ENCODE assay signal across 8 cellular contexts in genomic region chr20:2102585-2103453, GRCh38. TPM values are rescaled to one million over a fixed set of nuclear protein-coding genes. Genes with fewer than 3 reads are reported as not detected.
A peak's percentile ranks its signal among the peaks of the same experiment; 100 is the strongest.
DNase-seq lines count a peak whose midpoint lies in the region; ATAC-seq, FAIRE-seq and TF ChIP-seq lines count a peak whose summit lies in the region.

No MANE protein-coding gene starts in this region.

- H3K27ac ChIP-seq in HepG2 (ENCODE audit: extremely low read length, insufficient read depth, low read length): peak overlapping the region; percentile 100

- H3K36me3 ChIP-seq in HepG2 (replicated peaks in 1 of 2; ENCODE audit: control insufficient read depth in 1 of 2, insufficient read depth in 2 of 2, low read length in 2 of 2): peaks cover 20 to 28% of the 10 kb centered on the region in 2 experiments

- in situ Hi-C loops in GM18951 (cut with MboI; ENCODE audit: low sequenced_read_pairs, unreplicated experiment) (no loop called here), HepG2 (cut with HindIII; ENCODE audit: extremely low pct_ligation_motif_present, low pct_unique_long_range_greater_than_20kb) (no loop called here)

- H3K9me3 ChIP-seq in HepG2 (ENCODE audit: low read length): no peaks in the 10 kb centered on the region

- no peaks in the 10 kb centered on the region; a peak in 1 of 5 replicates for H3K27me3 ChIP-seq in HepG2 (ENCODE audit: control insufficient read depth in 1 of 2, insufficient read depth in 2 of 2, low read length in 2 of 2)

- H3K4me3 Mint-ChIP-seq in activated CD4-positive, alpha-beta T cell treated with anti-CD3 and anti-CD28 coated beads, Interleukin-2, amount 10 ng/mL, durations not matched to agents 24 days and 14 days: peak overlapping the region; percentile 97

- peaks cover 36% of the 10 kb centered on the region for H4K20me1 ChIP-seq in HepG2 (ENCODE audit: insufficient read depth, low read length)

- DNase-seq in AG10803 (ENCODE audit: low read depth) (peak; percentile 82), NCI-H446 (lab: John Stamatoyannopoulos, UW) (peak; percentile 92), cortex of kidney (lab: John Stamatoyannopoulos, UW) (peak; percentile 55), HepG2 (ENCODE audit: low spot score) (peak; percentile 87)
- DNase-seq in activated CD4-positive, alpha-beta T cell treated with anti-CD3 and anti-CD28 coated beads, Interleukin-2, amount 10 ng/mL, durations not matched to agents 24 days and 14 days: peak; percentile 95
- peak; percentile 70 to 75 for DNase-seq in stimulated activated CD4-positive, alpha-beta T cell treated with anti-CD3 and anti-CD28 coated beads, Interleukin-2, amount 100 ng/mL, for 48 hours

- no peak for TF ChIP-seq CTCF in AG10803 (conservative IDR thresholded peaks at IDR 0.05; ENCODE audit: low read length)
- peak; percentile 32; the same call in 1 of the 2 replicates for TF ChIP-seq CTCF in HepG2 (CRISPR knock-in tag; IDR thresholded peaks at IDR 0.05)

- no TSS peak for BruUV-seq in HepG2 (replicated peaks; lab: Mats Ljungman, UMichigan)

- under 1% methylated on average over 51 of the region's 95 CpGs for WGBS in HepG2 (ENCODE audit: low lambda C conversion rate)

- peaks cover 49% of the 10 kb centered on the region for H3K79me2 ChIP-seq in HepG2 (ENCODE audit: insufficient read depth, low read length)

- TF ChIP-seq POLR2A in GM18951 (IDR thresholded peaks at IDR 0.05; ENCODE audit: extremely low read depth, insufficient read depth, insufficient read length) (peak; percentile 67), HepG2 (IDR thresholded peaks at IDR 0.05; ENCODE audit: insufficient read depth in 1 of 2, low read depth in 2 of 2, low read length in 2 of 2) (peak; percentile 84 to 90)

- CTCF ChIA-PET in HepG2 (lab: Yijun Ruan, JAX; ENCODE audit: low intra/inter-chr PET ratio, low total read pairs): no interaction called here

- H3K4me3 ChIP-seq in AG10803 (ENCODE audit: low read length) (peak overlapping the region; percentile 97), HepG2 (replicated peaks in 1 of 3; ENCODE audit: insufficient read depth in 1 of 3, low read depth in 2 of 3, low read length in 3 of 3) (peak overlapping the region; percentile 71 to 96 (median 74))

- H3K9me3 Mint-ChIP-seq in activated CD4-positive, alpha-beta T cell treated with anti-CD3 and anti-CD28 coated beads, Interleukin-2, amount 10 ng/mL, durations not matched to agents 24 days and 14 days: no peaks in the 10 kb centered on the region

- intact Hi-C loops in activated CD4-positive, alpha-beta T cell treated with anti-CD3 and anti-CD28 coated beads, Interleukin-2, amount 10 ng/mL, durations not matched to agents 24 days and 14 days (cut with micrococcal nuclease): loop anchor here (2.0 to 10.0 kb wide), 7 partner anchors 16 to 1561 kb away; partner anchors contain the start of genes CSNK2A1, FAM110A, PTPRA and SNRPB
- intact Hi-C loops in HepG2 (cut with micrococcal nuclease; ENCODE audit: unreplicated experiment): no loop called here

- H3K36me3 Mint-ChIP-seq in activated CD4-positive, alpha-beta T cell treated with anti-CD3 and anti-CD28 coated beads, Interleukin-2, amount 10 ng/mL, durations not matched to agents 24 days and 14 days (ENCODE audit: low read depth): peaks cover 31% of the 10 kb centered on the region

- H3K27ac Mint-ChIP-seq in activated CD4-positive, alpha-beta T cell treated with anti-CD3 and anti-CD28 coated beads, Interleukin-2, amount 10 ng/mL, durations not matched to agents 24 days and 14 days: peak overlapping the region; percentile 99

- FAIRE-seq in HepG2 (lab: Jason Lieb, UNC): peak; percentile 43

- H3K9ac ChIP-seq in HepG2 (ENCODE audit: insufficient read depth, low read depth, low read length): peak overlapping the region; percentile 97

- ATAC-seq in HG03159 (IDR thresholded peaks at IDR 0.05; ENCODE audit: unreplicated experiment) (peak; percentile 63), HepG2 (peak; percentile 69)

- POLR2A ChIA-PET in HepG2 (lab: Yijun Ruan, JAX): interaction anchor here (1.0 to 3.1 kb wide), 14 partner anchors 9 to 374 kb away, joined by 3 to 9 read pairs (median 4); partner anchors contain the start of gene SNRPB

- peaks cover 44% of the 10 kb centered on the region for H3K4me1 Mint-ChIP-seq in activated CD4-positive, alpha-beta T cell treated with anti-CD3 and anti-CD28 coated beads, Interleukin-2, amount 10 ng/mL, durations not matched to agents 24 days and 14 days

- H3K4me2 ChIP-seq in HepG2 (ENCODE audit: low read depth, low read length): peak overlapping the region; percentile 99

- H3K4me1 ChIP-seq in HepG2 (ENCODE audit: insufficient read depth, low read length): peaks cover 58% of the 10 kb centered on the region

- no peak; a peak in 2 of 4 replicates for TF ChIP-seq EP300 in HepG2 (IDR thresholded peaks at IDR 0.05; ENCODE audit: low read depth in 2 of 2, low read length in 2 of 2)
- TF ChIP-seq EP300 in HepG2 (CRISPR knock-in tag; IDR thresholded peaks at IDR 0.05; ENCODE audit: borderline replicate concordance): no peak

- peak overlapping the region; percentile 93 for H2AFZ ChIP-seq in HepG2 (ENCODE audit: low read length)

- TF ChIP-seq RAD21 in HepG2 (CRISPR knock-in tag; IDR thresholded peaks at IDR 0.05): peak; percentile 63

- H3K27me3 Mint-ChIP-seq in activated CD4-positive, alpha-beta T cell treated with anti-CD3 and anti-CD28 coated beads, Interleukin-2, amount 10 ng/mL, durations not matched to agents 24 days and 14 days: peaks cover 9% of the 10 kb centered on the region

TF ChIP-seq in HepG2, 621 proteins besides CTCF, POLR2A, EP300 and RAD21 (continues in another document):
- TF ChIP-seq UBTF (CRISPR knock-in tag; IDR thresholded peaks at IDR 0.05) (peak; percentile 77; the same call in 1 of the 2 replicates), ZNF441 (CRISPR knock-in tag; IDR thresholded peaks at IDR 0.05; ENCODE audit: borderline replicate concordance) (peak; percentile 14; the same call in 1 of the 2 replicates), ZNF564 (CRISPR knock-in tag; IDR thresholded peaks at IDR 0.05) (no peak; the same call in 1 of the 2 replicates), PBX2 (CRISPR knock-in tag; IDR thresholded peaks at IDR 0.05) (0 out of 2 replicates have a peak, but pooled peaks have one; percentile 13), ZFP90 (CRISPR knock-in tag; IDR thresholded peaks at IDR 0.05; ENCODE audit: borderline replicate concordance) (no peak), THAP11 (CRISPR knock-in tag; IDR thresholded peaks at IDR 0.05) (peak; percentile 62), DNMT3B (CRISPR knock-in tag; conservative IDR thresholded peaks at IDR 0.05) (peak; percentile 8; the same call in 1 of the 2 replicates), JARID2 (CRISPR knock-in tag; IDR thresholded peaks at IDR 0.05; ENCODE audit: insufficient replicate concordance) (peak; percentile 18)

RNA-seq across cellular contexts. Expression of gene STK35, which starts 1.2 kb away (rescaled TPM):
- 21.4 and 23.0 TPM in 2 replicates for total RNA-seq in activated CD4-positive, alpha-beta T cell treated with anti-CD3 and anti-CD28 coated beads, Interleukin-2, amount 10 ng/mL, durations not matched to agents 24 days and 14 days
- 29.8 and 34.9 TPM in 2 replicates for total RNA-seq in HepG2 (2016; rRNA removed; fragmentation: Illumina TruSeq; extraction: Trizol)
- total RNA-seq in HepG2 (2016; cell fraction: cytosol; rRNA removed; fragmentation: Illumina TruSeq; extraction: Trizol; ENCODE audit: low read depth): 13.7 and 15.4 TPM in 2 replicates
- 30.2 and 30.4 TPM in 2 replicates for total RNA-seq in HepG2 (2016; cell fraction: insoluble cytoplasmic fraction; rRNA removed; fragmentation: Illumina TruSeq; extraction: Trizol)
- 27.3 and 27.9 TPM in 2 replicates for total RNA-seq in HepG2 (2016; cell fraction: membrane; rRNA removed; fragmentation: Illumina TruSeq; extraction: Trizol)
- total RNA-seq in HepG2 (2016; cell fraction: nucleus; rRNA removed; fragmentation: Illumina TruSeq; extraction: Trizol): 24.3 and 27.8 TPM in 2 replicates
- 26.5 and 27.4 TPM in 2 replicates for polyA plus RNA-seq in HepG2 (2011; rRNA removed)
- 24.8 and 26.8 TPM in 2 replicates for polyA plus RNA-seq in HepG2 (2011; cell fraction: cytosol; rRNA removed)
- 42.3 and 48.0 TPM in 2 replicates for polyA plus RNA-seq in HepG2 (2011; cell fraction: nucleus; rRNA removed)
- polyA plus RNA-seq in HepG2 (2012): 16.4 and 17.0 TPM in 2 replicates
- polyA plus RNA-seq in HepG2 (2016; cell fraction: cytosol; fragmentation: Illumina TruSeq; extraction: Trizol; ENCODE audit: low read depth): 1.8 and 1.9 TPM in 2 replicates
- 23.6 and 32.2 TPM in 2 replicates for polyA plus RNA-seq in HepG2 (2016; cell fraction: insoluble cytoplasmic fraction; fragmentation: Illumina TruSeq; extraction: Trizol; ENCODE audit: low read depth)
- polyA plus RNA-seq in HepG2 (2016; cell fraction: membrane; fragmentation: Illumina TruSeq; extraction: Trizol; ENCODE audit: low read depth): 11.0 and 12.3 TPM in 2 replicates
- 38.0 and 38.6 TPM in 2 replicates for polyA plus RNA-seq in HepG2 (2016; cell fraction: nucleus; fragmentation: Illumina TruSeq; extraction: Trizol; ENCODE audit: insufficient read depth, low read depth)
- 14.2 and 74.6 TPM in 2 replicates for polyA minus RNA-seq in HepG2 (2011; rRNA and poly(A)+ RNA removed; ENCODE audit: low replicate concordance)
- 24.6 and 25.4 TPM in 2 replicates for polyA minus RNA-seq in HepG2 (2011; cell fraction: cytosol; rRNA and poly(A)+ RNA removed)
- 34.6 and 38.4 TPM in 2 replicates for polyA minus RNA-seq in HepG2 (2011; cell fraction: nucleus; rRNA and poly(A)+ RNA removed)

Comparison
In these comparisons a context has a peak if more than half of its experiments do, and no peak if none do; other contexts are left out.
1. Peak in every context shown above with its lines: DNase-seq, ATAC-seq, H3K4me3 ChIP-seq and H3K27ac ChIP-seq.